Comparison of ENCODE assay signal across 23 cellular contexts in genomic region chr15:74122403-74123130, GRCh38.
DNase-seq lines count a peak whose midpoint lies in the region; ATAC-seq and TF ChIP-seq lines count a peak whose summit lies in the region.
"Had no signal": no experiment of that assay in that cellular context is flagged by ENCODE, and none has a peak within 500 bp of the region (broad histone marks: within the 10 kb centered on the region; RNA-seq: fewer than 3 reads in every experiment).

No MANE protein-coding gene starts in this region.

- H3K9me3 ChIP-seq in OCI-LY1 (ENCODE audit: low read length): no peaks in the 10 kb centered on the region
- no peaks in the 10 kb centered on the region for H3K9me3 ChIP-seq in iPS-20b (ENCODE audit: insufficient read depth, low read depth, low read length)
- H3K9me3 ChIP-seq: ascending aorta, heart right ventricle, thoracic aorta, vagina had no signal

- H3K9ac ChIP-seq in OCI-LY1 (ENCODE audit: low read length): no peak overlapping the region
- peak overlapping the region; percentile 13; the same call in 1 of the 2 replicates for H3K9ac ChIP-seq in iPS-20b (ENCODE audit: low read depth, low read length)
- H3K9ac ChIP-seq: KMS-11 had no signal

- no peaks in the 10 kb centered on the region for H3K79me2 ChIP-seq in OCI-LY1 (ENCODE audit: insufficient read depth, low read length)

- TF ChIP-seq CTCF in OCI-LY1 (IDR thresholded peaks at IDR 0.05; ENCODE audit: low read length): no peak

- H3F3A ChIP-seq in OCI-LY1 (ENCODE audit: insufficient read depth, low read length): no peaks in the 10 kb centered on the region

- H3K9me2 ChIP-seq in OCI-LY1 (ENCODE audit: low read depth, low read length): no peaks in the 10 kb centered on the region

- no peaks in the 10 kb centered on the region for H4K20me1 ChIP-seq in OCI-LY1 (ENCODE audit: insufficient read depth, low read length)

- H3K27me3 ChIP-seq in OCI-LY1 (ENCODE audit: insufficient read depth, low read length) (no peaks in the 10 kb centered on the region), iPS-20b (ENCODE audit: insufficient read depth, low read length) (peaks cover 41% of the 10 kb centered on the region)
- H3K27me3 ChIP-seq: ascending aorta, vagina had no signal

- H3K4me1 ChIP-seq in OCI-LY1 (ENCODE audit: insufficient read depth, low read length, severe bottlenecking) (peaks cover 15% of the 10 kb centered on the region), iPS-20b (ENCODE audit: insufficient read depth, low read length) (peaks cover 7% of the 10 kb centered on the region; the same call in 1 of the 2 replicates)
- H3K4me1 ChIP-seq: ascending aorta had no signal

- H3K4me2 ChIP-seq in OCI-LY1 (ENCODE audit: low read length): peak overlapping the region; percentile 11; the same call in 1 of the 2 replicates
- H3K4me2 ChIP-seq: KMS-11 had no signal

- H3K36me3 ChIP-seq in OCI-LY1 (ENCODE audit: insufficient read depth, low read length): no peaks in the 10 kb centered on the region
- H3K36me3 ChIP-seq in iPS-20b (ENCODE audit: insufficient read depth, low read depth, low read length): no peaks in the 10 kb centered on the region
- H3K36me3 ChIP-seq: ascending aorta, heart right ventricle, thoracic aorta, vagina had no signal

- H3K4me3 ChIP-seq in OCI-LY1 (ENCODE audit: low read depth, low read length, poor library complexity, severe bottlenecking) (no peak overlapping the region), iPS-20b (ENCODE audit: low read length) (no peak overlapping the region)
- H3K4me3 ChIP-seq: ascending aorta, heart right ventricle, thoracic aorta, vagina had no signal

- peak overlapping the region; percentile 32 for H3K27ac ChIP-seq in OCI-LY1 (ENCODE audit: low read depth, low read length, poor library complexity, severe bottlenecking)
- no peak overlapping the region for H3K27ac ChIP-seq in iPS-20b (ENCODE audit: low read length)
- H3K27ac ChIP-seq: ascending aorta, epithelial cell of prostate, heart right ventricle, KMS-11, thoracic aorta, vagina had no signal

- H2AFZ ChIP-seq in OCI-LY1 (ENCODE audit: low read length): no peak overlapping the region

- no peak for DNase-seq in C1 segment of cervical spinal cord (lab: John Stamatoyannopoulos, UW)
- no peak for DNase-seq in HPDE6-E6E7 (ENCODE audit: extremely low spot score)
- DNase-seq in GDM1 (lab: John Stamatoyannopoulos, UW): no peak
- DNase-seq in pons (ENCODE audit: low spot score): no peak
- DNase-seq: activated CD4-positive, alpha-beta T cell treated with anti-CD3 and anti-CD28 coated beads for 4 hours; activated CD8-positive, alpha-beta memory T cell treated with anti-CD3 and anti-CD28 coated beads, Interleukin-2, amount 10 ng/mL, durations not matched to agents 7 days and 5 days; heart right ventricle; immature natural killer cell; midbrain; MV-4-11; NCI-H187 treated with DMSO at 0.1 percent for 48 hours; Right ventricle myocardium superior; stimulated activated CD4-positive, alpha-beta T cell treated with anti-CD3 and anti-CD28 coated beads, Interleukin-1b, Interleukin-23, amount 100 ng/mL, for 48 hours; T-helper 1 cell had no signal

- peak; percentile 65 for ATAC-seq in GM19395 (IDR thresholded peaks at IDR 0.05; ENCODE audit: unreplicated experiment)
- ATAC-seq: activated CD8-positive, alpha-beta memory T cell treated with anti-CD3 and anti-CD28 coated beads, Interleukin-2, amount 10 ng/mL, durations not matched to agents 7 days and 5 days; heart right ventricle; left lobe of liver had no signal
